In the genomic region with DNA sequence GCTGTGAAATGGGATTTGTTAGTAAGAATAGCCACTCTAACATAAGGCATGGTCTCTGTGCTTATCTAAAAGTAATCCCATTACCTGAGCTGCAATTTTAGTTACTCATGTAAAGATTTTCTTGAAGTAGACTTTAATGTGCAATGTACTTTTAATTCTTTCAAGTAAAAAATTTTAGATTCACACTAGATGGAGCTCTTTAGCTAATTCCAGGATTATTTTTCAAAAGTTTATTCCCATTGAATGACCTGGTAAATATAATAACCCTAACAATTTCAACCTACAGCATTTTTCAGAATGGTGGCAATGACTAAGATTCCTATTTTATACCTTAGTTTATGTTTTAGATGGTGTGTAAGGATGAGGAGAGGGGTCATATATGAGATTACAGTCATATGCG, we compare ENCODE assay signal across 14 cellular contexts. TPM values are rescaled to one million over a fixed set of nuclear protein-coding genes. Genes with fewer than 3 reads are reported as not detected.
A peak's percentile ranks its signal among the peaks of the same experiment; 100 is the strongest.
DNase-seq lines count a peak whose midpoint lies in the region; ATAC-seq and TF ChIP-seq lines count a peak whose summit lies in the region.
"Had no signal": no experiment of that assay in that cellular context is flagged by ENCODE, and none has a peak within 500 bp of the region (broad histone marks: within the 10 kb centered on the region; RNA-seq: fewer than 3 reads in every experiment).

No MANE protein-coding gene starts in this region.

- H3K36me3 ChIP-seq in BJ (ENCODE audit: control insufficient read depth, insufficient read depth, low read length) (peaks cover 5% of the 10 kb centered on the region), lower lobe of right lung (peaks cover 95% of the 10 kb centered on the region)

- H3K4me3 ChIP-seq in BJ (ENCODE audit: low read depth, low read length) (no peak overlapping the region), LNCaP clone FGC (ENCODE audit: low read depth, low read length) (no peak overlapping the region), lower lobe of right lung (no peak overlapping the region), lower leg skin (ENCODE audit: low read depth, poor library complexity, severe bottlenecking) (no peak overlapping the region)
- H3K4me3 ChIP-seq: cardiac muscle cell, thoracic aorta had no signal

- peaks cover 76% of the 10 kb centered on the region for H3K36me3 Mint-ChIP-seq in brain
- H3K36me3 Mint-ChIP-seq in natural killer cell treated with Interleukin-12 subunit alpha and Interleukin-12 subunit beta and Interleukin-15 and Interleukin-18, amount 100 ng/mL, for 72 hours = peaks cover 46% of the 10 kb centered on the region

- no peaks in the 10 kb centered on the region for H3K4me1 ChIP-seq in lower lobe of right lung

- POLR2A ChIA-PET in BJ (lab: Charles Lee) = no interaction called here

- intact Hi-C loops in lower lobe of right lung (cut with DNase I) (loop anchor here (10.0 kb wide), 1 partner anchor 272 kb away; no protein-coding TSS in a partner anchor), lower leg skin (cut with DNase I; ENCODE audit: low total_unique reads) (no loop called here)

- H3K4me3 Mint-ChIP-seq in brain = no peak overlapping the region
- no peak overlapping the region for H3K4me3 Mint-ChIP-seq in natural killer cell treated with Interleukin-12 subunit alpha and Interleukin-12 subunit beta and Interleukin-15 and Interleukin-18, amount 100 ng/mL, for 72 hours
- H3K4me3 Mint-ChIP-seq: T-cell had no signal

- no peak for ATAC-seq in lower lobe of right lung
- no peak for ATAC-seq in GM19467 (IDR thresholded peaks at IDR 0.05; ENCODE audit: unreplicated experiment)
- ATAC-seq in natural killer cell treated with Interleukin-12 subunit alpha and Interleukin-12 subunit beta and Interleukin-15 and Interleukin-18, amount 100 ng/mL, for 72 hours = no peak
- ATAC-seq: T-cell had no signal

- H3K9me3 Mint-ChIP-seq in brain = no peaks in the 10 kb centered on the region
- H3K9me3 Mint-ChIP-seq in natural killer cell treated with Interleukin-12 subunit alpha and Interleukin-12 subunit beta and Interleukin-15 and Interleukin-18, amount 100 ng/mL, for 72 hours = no peaks in the 10 kb centered on the region
- H3K9me3 Mint-ChIP-seq: T-cell had no signal

- peaks cover 16% of the 10 kb centered on the region for H3K4me1 Mint-ChIP-seq in brain
- peaks cover 11 to 12% of the 10 kb centered on the region in 2 donors for H3K4me1 Mint-ChIP-seq in natural killer cell treated with Interleukin-12 subunit alpha and Interleukin-12 subunit beta and Interleukin-15 and Interleukin-18, amount 100 ng/mL, for 72 hours (ENCODE audit: low read depth in 2 of 2)

- 96 to 100% methylated on average over 1 of the region's 1 CpG for WGBS in lower leg skin, 2 donors

- DNase-seq in BJ (ENCODE audit: low read depth) (no peak), LNCaP clone FGC (ENCODE audit: low read depth) (no peak), lower lobe of right lung (no peak), lower leg skin (ENCODE audit: low spot score in 2 of 2) (no peak), HuH-7.5 (ENCODE audit: low spot score) (no peak)
- DNase-seq in natural killer cell treated with Interleukin-12 subunit alpha and Interleukin-12 subunit beta and Interleukin-15 and Interleukin-18, amount 100 ng/mL, for 72 hours (ENCODE audit: low spot score) = no peak
- DNase-seq: activated CD8-positive, alpha-beta memory T cell treated with anti-CD3 and anti-CD28 coated beads, Interleukin-2, amount 50 U/mL, for 4 hours; Calu3; NCI-H2171 treated with DMSO at 0.1 percent for 48 hours; T-cell had no signal

- no peak overlapping the region for H3K27ac ChIP-seq in lower lobe of right lung
- H3K27ac ChIP-seq: cardiac muscle cell, thoracic aorta had no signal

- no peaks in the 10 kb centered on the region for H3K27me3 Mint-ChIP-seq in brain
- no peaks in the 10 kb centered on the region for H3K27me3 Mint-ChIP-seq in natural killer cell treated with Interleukin-12 subunit alpha and Interleukin-12 subunit beta and Interleukin-15 and Interleukin-18, amount 100 ng/mL, for 72 hours
- H3K27me3 Mint-ChIP-seq: T-cell had no signal

- CTCF ChIA-PET in BJ (lab: Yijun Ruan, JAX) = interaction anchor here (0.9 to 4.3 kb wide), 6 partner anchors 9 to 281 kb away, joined by 3 to 16 read pairs (median 7); no protein-coding TSS in a partner anchor

- TF ChIP-seq CTCF in BJ (IDR thresholded peaks at IDR 0.05; ENCODE audit: insufficient read depth, low read depth, low read length) (peak; percentile 21; the same call in 1 of the 2 replicates), LNCaP clone FGC (IDR thresholded peaks at IDR 0.05; ENCODE audit: control insufficient read depth, extremely low read depth, insufficient read depth) (peak; percentile 41), brain (conservative IDR thresholded peaks at IDR 0.05) (peak; percentile 56 to 61), lower lobe of right lung (IDR thresholded peaks at IDR 0.05) (peak; percentile 19), lower leg skin (IDR thresholded peaks at IDR 0.05) (no peak)

- H3K27ac Mint-ChIP-seq in brain = no peak overlapping the region
- no peak overlapping the region for H3K27ac Mint-ChIP-seq in natural killer cell treated with Interleukin-12 subunit alpha and Interleukin-12 subunit beta and Interleukin-15 and Interleukin-18, amount 100 ng/mL, for 72 hours
- H3K27ac Mint-ChIP-seq: T-cell had no signal

- TF ChIP-seq POLR2A in lower leg skin (IDR thresholded peaks at IDR 0.05) = no peak

- H3K9me3 ChIP-seq in lower lobe of right lung = no peaks in the 10 kb centered on the region
- H3K9me3 ChIP-seq: thoracic aorta had no signal

- H3K27me3 ChIP-seq in BJ (ENCODE audit: control insufficient read depth, insufficient read depth, low read length) = no peaks in the 10 kb centered on the region
- H3K27me3 ChIP-seq in lower lobe of right lung (ENCODE audit: low read depth) = no peaks in the 10 kb centered on the region
- H3K27me3 ChIP-seq: cardiac muscle cell had no signal

RNA-seq across cellular contexts. Expression of a gene that starts 18.1 kb away (rescaled TPM):
- 10.8 and 14.2 TPM in 2 replicates for polyA plus RNA-seq in BJ (2011; rRNA removed)
- polyA minus RNA-seq in BJ (2011; rRNA and poly(A)+ RNA removed) = 19.2 and 27.1 TPM in 2 replicates
- 3.4 TPM for polyA plus RNA-seq in brain (ENCODE audit: insufficient read depth, low read depth, low replicate concordance)
- 25.6 TPM for total RNA-seq in lower lobe of right lung
- total RNA-seq in natural killer cell treated with Interleukin-12 subunit alpha and Interleukin-12 subunit beta and Interleukin-15 and Interleukin-18, amount 100 ng/mL, for 72 hours = 10 to 100 TPM; 29.4 to 31.8 TPM
- total RNA-seq in lower leg skin = 10 to 100 TPM; 27.8 to 31.6 (median 30.6) TPM

Comparison
In these comparisons a context has a peak if more than half of its experiments do, and no peak if none do; other contexts are left out.
1. CTCF ChIP-seq: peak in BJ (single experiment), LNCaP clone FGC (single experiment), brain (2 of 2) and lower lobe of right lung (single experiment); none in lower leg skin (0 of 3).